Comparison of ENCODE assay signal across 24 cellular contexts in the genomic region with DNA sequence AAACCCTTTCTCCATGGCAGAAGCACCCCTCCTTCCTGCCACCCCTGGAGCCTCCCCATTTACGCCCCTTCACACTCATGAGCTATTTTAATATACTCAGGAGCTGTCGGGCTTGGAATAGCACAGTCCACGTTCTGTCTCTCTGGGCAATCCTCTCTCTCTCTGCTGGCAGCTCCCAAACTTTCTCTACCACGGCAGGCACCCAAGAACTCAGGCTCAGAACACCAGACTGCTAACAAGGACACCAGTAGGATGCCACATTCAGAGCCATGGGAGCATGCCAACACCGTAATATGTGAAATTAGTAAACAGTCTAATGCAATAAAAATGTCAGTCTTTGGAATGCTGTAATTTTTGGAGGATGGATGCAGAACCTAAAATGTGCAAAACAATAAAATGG. TPM values are rescaled to one million over a fixed set of nuclear protein-coding genes. Genes with fewer than 3 reads are reported as not detected.
DNase-seq lines count a peak whose midpoint lies in the region; ATAC-seq and TF ChIP-seq lines count a peak whose summit lies in the region.
"Had no signal": no experiment of that assay in that cellular context is flagged by ENCODE, and none has a peak within 500 bp of the region (broad histone marks: within the 10 kb centered on the region; RNA-seq: fewer than 3 reads in every experiment).

No MANE protein-coding gene starts in this region.

- no peak overlapping the region for H3K9ac ChIP-seq in rectal smooth muscle tissue (ENCODE audit: low read length)
- H3K9ac ChIP-seq: BLaER1 treated with 17β-estradiol and CSF1 and Interleukin-3, amounts not matched to agents 10 nM and 100 nM; parathyroid adenoma had no signal

- no peak for TF ChIP-seq POLR2A in gastroesophageal sphincter (IDR thresholded peaks at IDR 0.05)

- no peak for ATAC-seq in natural killer cell treated with Interleukin-12 subunit alpha and Interleukin-12 subunit beta and Interleukin-15 and Interleukin-18, amount 100 ng/mL, for 72 hours
- ATAC-seq in natural killer cell, result no peak
- ATAC-seq in gastroesophageal sphincter, result peak; percentile 66
- ATAC-seq in effector memory CD8-positive, alpha-beta T cell (replicated peaks), result no peak
- no peak for ATAC-seq in GM21360 (IDR thresholded peaks at IDR 0.05; ENCODE audit: unreplicated experiment)
- no peak for ATAC-seq in HG03442 (IDR thresholded peaks at IDR 0.05; ENCODE audit: unreplicated experiment)

- H3K4me1 ChIP-seq in gastroesophageal sphincter (peaks cover 0 to 40% (median 10%) of the 10 kb centered on the region in 3 donors), rectal smooth muscle tissue (ENCODE audit: control insufficient read depth, insufficient read depth, low read length) (peaks cover 3% of the 10 kb centered on the region)
- H3K4me1 ChIP-seq: colonic mucosa, parathyroid adenoma had no signal

- H3K27ac ChIP-seq in gastroesophageal sphincter, result peak overlapping the region; percentile 70 to 83 (median 72)
- H3K27ac ChIP-seq in rectal smooth muscle tissue (ENCODE audit: low read depth, low read length), result peak overlapping the region; percentile 35
- H3K27ac ChIP-seq: BLaER1 treated with 17β-estradiol and CSF1 and Interleukin-3, amounts not matched to agents 10 nM and 100 nM; colonic mucosa; parathyroid adenoma; upper lobe of left lung had no signal

- H3K27ac Mint-ChIP-seq in natural killer cell treated with Interleukin-12 subunit alpha and Interleukin-12 subunit beta and Interleukin-15 and Interleukin-18, amount 100 ng/mL, for 72 hours, result no peak overlapping the region
- H3K27ac Mint-ChIP-seq in natural killer cell, result peak overlapping the region in 1 of 2 donors; percentile 24
- no peak overlapping the region for H3K27ac Mint-ChIP-seq in effector memory CD8-positive, alpha-beta T cell
- H3K27ac Mint-ChIP-seq: activated T-helper 17 cell treated with anti-CD3 and anti-CD28 coated beads, Interleukin-2, amount 50 U/mL, for 72 hours; HFFc6 had no signal

- no peak for TF ChIP-seq EP300 in gastroesophageal sphincter (IDR thresholded peaks at IDR 0.05)

- no peak for DNase-seq in natural killer cell treated with Interleukin-12 subunit alpha and Interleukin-12 subunit beta and Interleukin-15 and Interleukin-18, amount 100 ng/mL, for 72 hours (ENCODE audit: low spot score)
- no peak for DNase-seq in natural killer cell
- no peak for DNase-seq in effector memory CD8-positive, alpha-beta T cell
- DNase-seq in COLO829 (ENCODE audit: low spot score), result no peak
- DNase-seq: activated CD4-positive, alpha-beta T cell treated with anti-CD3 and anti-CD28 coated beads for 48 hours; colonic mucosa; HFFc6; IMR-90; mesenchymal stem cell; NCI-H526; small intestine; stimulated activated naive CD4-positive, alpha-beta T cell treated with Interleukin-2 at 50 U/mL for 16 hours; SW 1271; upper lobe of left lung had no signal

- no peaks in the 10 kb centered on the region for H3K36me3 ChIP-seq in gastroesophageal sphincter
- H3K36me3 ChIP-seq in rectal smooth muscle tissue (ENCODE audit: control insufficient read depth, insufficient read depth, low read length), result no peaks in the 10 kb centered on the region
- H3K36me3 ChIP-seq: BLaER1 treated with 17β-estradiol and CSF1 and Interleukin-3, amounts not matched to agents 10 nM and 100 nM; colonic mucosa; upper lobe of left lung had no signal

- peaks cover 4% of the 10 kb centered on the region for H3K36me3 Mint-ChIP-seq in natural killer cell treated with Interleukin-12 subunit alpha and Interleukin-12 subunit beta and Interleukin-15 and Interleukin-18, amount 100 ng/mL, for 72 hours
- no peaks in the 10 kb centered on the region for H3K36me3 Mint-ChIP-seq in natural killer cell
- no peaks in the 10 kb centered on the region for H3K36me3 Mint-ChIP-seq in effector memory CD8-positive, alpha-beta T cell (ENCODE audit: insufficient read depth)
- H3K36me3 Mint-ChIP-seq: brain had no signal

- H3K4me1 Mint-ChIP-seq in natural killer cell treated with Interleukin-12 subunit alpha and Interleukin-12 subunit beta and Interleukin-15 and Interleukin-18, amount 100 ng/mL, for 72 hours (ENCODE audit: low read depth in 2 of 2), result peaks cover 35% of the 10 kb centered on the region in 2 donors
- peaks cover 30 to 31% of the 10 kb centered on the region in 2 donors for H3K4me1 Mint-ChIP-seq in natural killer cell
- peaks cover 0 to 9% of the 10 kb centered on the region in 2 donors for H3K4me1 Mint-ChIP-seq in effector memory CD8-positive, alpha-beta T cell (ENCODE audit: low read depth in 2 of 2)
- H3K4me1 Mint-ChIP-seq: brain had no signal

- no peak for TF ChIP-seq CTCF in natural killer cell (IDR thresholded peaks at IDR 0.05)
- TF ChIP-seq CTCF in gastroesophageal sphincter (IDR thresholded peaks at IDR 0.05), result no peak

- H3K27me3 ChIP-seq in gastroesophageal sphincter (no peaks in the 10 kb centered on the region), rectal smooth muscle tissue (ENCODE audit: control insufficient read depth, insufficient read depth, low read length) (no peaks in the 10 kb centered on the region)
- H3K27me3 ChIP-seq: BLaER1 treated with 17β-estradiol and CSF1 and Interleukin-3, amounts not matched to agents 10 nM and 100 nM; colonic mucosa; upper lobe of left lung had no signal

- H3K9me3 Mint-ChIP-seq in natural killer cell treated with Interleukin-12 subunit alpha and Interleukin-12 subunit beta and Interleukin-15 and Interleukin-18, amount 100 ng/mL, for 72 hours, result no peaks in the 10 kb centered on the region
- H3K9me3 Mint-ChIP-seq in natural killer cell, result no peaks in the 10 kb centered on the region
- H3K9me3 Mint-ChIP-seq in effector memory CD8-positive, alpha-beta T cell, result no peaks in the 10 kb centered on the region
- H3K9me3 Mint-ChIP-seq: activated naive CD8-positive, alpha-beta T cell treated with anti-CD3 and anti-CD28 coated beads, Interleukin-2, amount 10 ng/mL, durations not matched to agents 7 days and 5 days; activated T-helper 17 cell treated with anti-CD3 and anti-CD28 coated beads, Interleukin-2, amount 50 U/mL, for 72 hours; HFFc6; nephron had no signal

- 21 to 34% methylated on average over 2 to 3 of the region's 5 CpGs for WGBS in gastroesophageal sphincter (ENCODE audit: low coverage in 1 of 2), 2 donors

- peak overlapping the region; percentile 5 for H3K4me3 Mint-ChIP-seq in natural killer cell treated with Interleukin-12 subunit alpha and Interleukin-12 subunit beta and Interleukin-15 and Interleukin-18, amount 100 ng/mL, for 72 hours
- H3K4me3 Mint-ChIP-seq in natural killer cell, result no peak overlapping the region
- H3K4me3 Mint-ChIP-seq in effector memory CD8-positive, alpha-beta T cell, result no peak overlapping the region
- H3K4me3 Mint-ChIP-seq: activated T-helper 17 cell treated with anti-CD3 and anti-CD28 coated beads, Interleukin-2, amount 50 U/mL, for 72 hours; brain; HFFc6; nephron had no signal

- H3K4me3 ChIP-seq in gastroesophageal sphincter, result no peak overlapping the region
- H3K4me3 ChIP-seq in rectal smooth muscle tissue (ENCODE audit: low read length), result no peak overlapping the region
- H3K4me3 ChIP-seq: BLaER1 treated with 17β-estradiol and CSF1 and Interleukin-3, amounts not matched to agents 10 nM and 100 nM; colonic mucosa; upper lobe of left lung had no signal

- no peaks in the 10 kb centered on the region for H3K9me3 ChIP-seq in gastroesophageal sphincter
- H3K9me3 ChIP-seq: colonic mucosa, upper lobe of left lung had no signal

- intact Hi-C loops in natural killer cell (cut with micrococcal nuclease), result no loop called here

- peaks cover 20 to 34% of the 10 kb centered on the region in 2 donors for H3K27me3 Mint-ChIP-seq in natural killer cell treated with Interleukin-12 subunit alpha and Interleukin-12 subunit beta and Interleukin-15 and Interleukin-18, amount 100 ng/mL, for 72 hours
- peaks cover 32 to 49% of the 10 kb centered on the region in 2 donors for H3K27me3 Mint-ChIP-seq in natural killer cell (ENCODE audit: low read depth in 2 of 2)
- peaks cover 34 to 45% of the 10 kb centered on the region in 2 donors for H3K27me3 Mint-ChIP-seq in effector memory CD8-positive, alpha-beta T cell

RNA-seq across cellular contexts. Expression of a gene that starts 19.3 kb away (rescaled TPM):
- not detected for total RNA-seq in natural killer cell treated with Interleukin-12 subunit alpha and Interleukin-12 subunit beta and Interleukin-15 and Interleukin-18, amount 100 ng/mL, for 72 hours
- total RNA-seq in natural killer cell (not detected), gastroesophageal sphincter (10 to 100 TPM; 17.1 to 31.7 (median 23.9) TPM)
- total RNA-seq: activated T-helper 17 cell treated with anti-CD3 and anti-CD28 coated beads, Interleukin-2, amount 50 U/mL, for 72 hours had no signal

Comparison
In these comparisons a context has a peak if more than half of its experiments do, and no peak if none do; other contexts are left out.
1. RNA of a gene that starts 19.3 kb away (total RNA-seq): 17.1 to 31.7 TPM in gastroesophageal sphincter; not detected in natural killer cell treated with Interleukin-12 subunit alpha and Interleukin-12 subunit beta and Interleukin-15 and Interleukin-18, amount 100 ng/mL, for 72 hours and not detected in natural killer cell; every median in the first group is over 10 times any median in the second.